Comparison of ENCODE assay signal across 8 cellular contexts in genomic region chr7:41955475-41956243, GRCh38.
A peak's percentile ranks its signal among the peaks of the same experiment; 100 is the strongest.
DNase-seq lines count a peak whose midpoint lies in the region; ATAC-seq, FAIRE-seq and TF ChIP-seq lines count a peak whose summit lies in the region.
"Had no signal": no experiment of that assay in that cellular context is flagged by ENCODE, and none has a peak within 500 bp of the region (broad histone marks: within the 10 kb centered on the region; RNA-seq: fewer than 3 reads in every experiment).

No MANE protein-coding gene starts in this region.

- no peak for TF ChIP-seq EP300 in K562 (IDR thresholded peaks at IDR 0.05; ENCODE audit: low read length)

- H3K27me3 ChIP-seq in K562 (ENCODE audit: control insufficient read depth in 2 of 2, insufficient read depth in 2 of 2, low read length in 2 of 2): peaks cover 0 to 15% of the 10 kb centered on the region in 2 experiments; a peak in 2 of 5 replicates

- H3K4me1 ChIP-seq in K562 (replicated peaks in 1 of 2; ENCODE audit: control insufficient read depth in 2 of 2, insufficient read depth in 2 of 2, low read length in 2 of 2): no peaks in the 10 kb centered on the region; a peak in 1 of 5 replicates

- no peaks in the 10 kb centered on the region for H4K20me1 ChIP-seq in K562 (replicated peaks; ENCODE audit: control insufficient read depth, insufficient read depth, low read length)

- H3K4me2 ChIP-seq in K562 (ENCODE audit: insufficient read depth, low read length): no peak overlapping the region

- DNase-seq in KG1 (lab: John Stamatoyannopoulos, UW) (peak; percentile 62), K562 (ENCODE audit: extremely low read depth in 1 of 4, low spot score in 3 of 4) (peak in 2 of 4 experiments; percentile 26 to 38), hippocampal formation (lab: John Stamatoyannopoulos, UW) (peak; percentile 75 to 86), skeletal muscle cell (ENCODE audit: low read depth) (peak; percentile 99)
- no peak for DNase-seq in activated CD4-positive, alpha-beta T cell treated with anti-CD3 and anti-CD28 coated beads for 1 hour
- DNase-seq: activated B cell treated with CpG ODN at 0.5 μM for 24 hours had no signal

- no peak overlapping the region for H2AFZ ChIP-seq in K562 (ENCODE audit: low read depth, low read length)

- CTCF ChIA-PET in K562 (lab: Yijun Ruan, JAX; ENCODE audit: low intra/inter-chr PET ratio): no interaction called here

- POLR2A ChIA-PET in K562 (lab: Yijun Ruan, JAX): interaction anchor here (0.5 kb wide), 1 partner anchor 904 kb away, joined by 3 read pairs; no protein-coding TSS in a partner anchor

- in situ Hi-C loops in K562 (cut with MboI): no loop called here

- no peak for TF ChIP-seq CTCF in K562 (IDR thresholded peaks at IDR 0.05 in 2 of 3, conservative IDR thresholded peaks at IDR 0.05 in 1 of 3; ENCODE audit: insufficient read depth in 2 of 3, low read depth in 1 of 3, low read length in 3 of 3)

- no peaks in the 10 kb centered on the region for H3K79me2 ChIP-seq in K562 (ENCODE audit: control insufficient read depth, insufficient read depth, low read length)

- 2% methylated on average over 9 of the region's 11 CpGs for WGBS in K562 (ENCODE audit: insufficient coverage, low coverage, missing lambda C conversion rate)

- no peak for TF ChIP-seq POLR2A in K562 (conservative IDR thresholded peaks at IDR 0.05)

- H3K4me3 ChIP-seq in K562 (no peak overlapping the region), skeletal muscle cell (ENCODE audit: low read depth, low read length) (no peak overlapping the region)

- ATAC-seq in K562: peak; percentile 54; the same call in 2 of the 3 replicates
- no peak for ATAC-seq in HG02973 (IDR thresholded peaks at IDR 0.05; ENCODE audit: unreplicated experiment)
- no peak for ATAC-seq in GM21360 (IDR thresholded peaks at IDR 0.05; ENCODE audit: unreplicated experiment)

- no peaks in the 10 kb centered on the region for H3K9me3 ChIP-seq in K562 (replicated peaks; ENCODE audit: control insufficient read depth, insufficient read depth, low read depth, low read length)

- TF ChIP-seq RAD21 in K562 (CRISPR knock-in tag; conservative IDR thresholded peaks at IDR 0.05 in 1 of 2, IDR thresholded peaks at IDR 0.05 in 1 of 2): no peak

- no peak for FAIRE-seq in K562 (lab: Jason Lieb, UNC)

- no TSS peak for BruUV-seq in K562 (replicated peaks; lab: Mats Ljungman, UMichigan)

- no peaks in the 10 kb centered on the region for H3K9me1 ChIP-seq in K562 (ENCODE audit: control insufficient read depth, insufficient read depth, low read length)

- H3K9ac ChIP-seq in K562 (ENCODE audit: insufficient read depth in 1 of 2, low read depth in 2 of 2, low read length in 2 of 2): no peak overlapping the region

- intact Hi-C loops in K562 (cut with micrococcal nuclease): no loop called here

- H3K27ac ChIP-seq in K562 (ENCODE audit: extremely low read depth, low read depth, low read length): no peak overlapping the region

- H3K36me3 ChIP-seq in K562 (ENCODE audit: control insufficient read depth, insufficient read depth, low read length): no peaks in the 10 kb centered on the region

TF ChIP-seq in K562, 482 proteins besides CTCF, POLR2A, EP300 and RAD21:
- peak; percentile 43 for TF ChIP-seq NFIC (IDR thresholded peaks at IDR 0.05)
- TF ChIP-seq, protein P1, sequence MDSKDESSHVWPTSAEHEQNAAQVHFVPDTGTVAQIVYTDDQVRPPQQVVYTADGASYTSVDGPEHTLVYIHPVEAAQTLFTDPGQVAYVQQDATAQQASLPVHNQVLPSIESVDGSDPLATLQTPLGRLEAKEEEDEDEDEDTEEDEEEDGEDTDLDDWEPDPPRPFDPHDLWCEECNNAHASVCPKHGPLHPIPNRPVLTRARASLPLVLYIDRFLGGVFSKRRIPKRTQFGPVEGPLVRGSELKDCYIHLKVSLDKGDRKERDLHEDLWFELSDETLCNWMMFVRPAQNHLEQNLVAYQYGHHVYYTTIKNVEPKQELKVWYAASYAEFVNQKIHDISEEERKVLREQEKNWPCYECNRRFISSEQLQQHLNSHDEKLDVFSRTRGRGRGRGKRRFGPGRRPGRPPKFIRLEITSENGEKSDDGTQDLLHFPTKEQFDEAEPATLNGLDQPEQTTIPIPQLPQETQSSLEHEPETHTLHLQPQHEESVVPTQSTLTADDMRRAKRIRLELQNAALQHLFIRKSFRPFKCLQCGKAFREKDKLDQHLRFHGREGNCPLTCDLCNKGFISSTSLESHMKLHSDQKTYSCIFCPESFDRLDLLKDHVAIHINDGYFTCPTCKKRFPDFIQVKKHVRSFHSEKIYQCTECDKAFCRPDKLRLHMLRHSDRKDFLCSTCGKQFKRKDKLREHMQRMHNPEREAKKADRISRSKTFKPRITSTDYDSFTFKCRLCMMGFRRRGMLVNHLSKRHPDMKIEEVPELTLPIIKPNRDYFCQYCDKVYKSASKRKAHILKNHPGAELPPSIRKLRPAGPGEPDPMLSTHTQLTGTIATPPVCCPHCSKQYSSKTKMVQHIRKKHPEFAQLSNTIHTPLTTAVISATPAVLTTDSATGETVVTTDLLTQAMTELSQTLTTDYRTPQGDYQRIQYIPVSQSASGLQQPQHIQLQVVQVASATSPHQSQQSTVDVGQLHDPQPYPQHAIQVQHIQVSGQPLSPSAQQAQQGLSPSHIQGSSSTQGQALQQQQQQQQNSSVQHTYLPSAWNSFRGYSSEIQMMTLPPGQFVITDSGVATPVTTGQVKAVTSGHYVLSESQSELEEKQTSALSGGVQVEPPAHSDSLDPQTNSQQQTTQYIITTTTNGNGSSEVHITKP (IDR thresholded peaks at IDR 0.05; ENCODE audit: partially characterized antibody): no peak
